ENCODE assay signal across 13 cellular contexts in the genomic region with DNA sequence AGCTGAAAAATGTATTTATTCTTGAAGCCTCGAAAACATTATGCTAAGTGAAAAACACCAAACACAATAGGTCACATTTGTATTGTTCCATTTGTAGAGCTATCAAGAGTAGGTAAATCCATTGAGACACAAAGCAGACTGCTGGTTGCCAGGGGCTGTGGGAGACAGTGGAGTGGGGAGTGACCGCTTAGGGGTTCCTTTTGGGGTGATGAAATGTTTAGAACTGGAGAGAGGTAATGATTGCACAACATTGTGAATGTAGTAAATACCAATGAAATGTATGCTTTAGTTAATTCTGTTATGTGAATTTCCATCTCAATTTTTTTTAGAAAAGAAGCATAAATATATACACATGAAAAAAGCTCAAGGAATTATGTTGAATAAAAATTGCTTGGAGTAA. TPM values are rescaled to one million over a fixed set of nuclear protein-coding genes. Genes with fewer than 3 reads are reported as not detected.
DNase-seq lines count a peak whose midpoint lies in the region; TF ChIP-seq lines count a peak whose summit lies in the region.
"Had no signal": no experiment of that assay in that cellular context is flagged by ENCODE, and none has a peak within 500 bp of the region (broad histone marks: within the 10 kb centered on the region; RNA-seq: fewer than 3 reads in every experiment).

No MANE protein-coding gene starts in this region.

- WGBS in esophagus muscularis mucosa: 95% methylated on average over 2 of the region's 2 CpGs

- peak overlapping the region; percentile 71 for H3K27ac Mint-ChIP-seq in activated T-cell treated with anti-CD3 and anti-CD28 coated beads, Interleukin-2, amount 50 U/mL, for 24 hours
- H3K27ac Mint-ChIP-seq: B cell; CD8-positive, alpha-beta T cell had no signal

- peaks cover 21 to 87% (median 74%) of the 10 kb centered on the region in 4 donors for H3K36me3 ChIP-seq in esophagus muscularis mucosa
- H3K36me3 ChIP-seq: HAP-1 had no signal

- no peak for TF ChIP-seq CTCF in esophagus muscularis mucosa (IDR thresholded peaks at IDR 0.05)

- H3K4me3 Mint-ChIP-seq in activated T-cell treated with anti-CD3 and anti-CD28 coated beads, Interleukin-2, amount 50 U/mL, for 24 hours: no peak overlapping the region
- H3K4me3 Mint-ChIP-seq: B cell; CD8-positive, alpha-beta T cell had no signal

- H3K27ac ChIP-seq in esophagus muscularis mucosa (replicated peaks in 1 of 4): no peak overlapping the region
- H3K27ac ChIP-seq: BLaER1 treated with 17β-estradiol and CSF1 and Interleukin-3, amounts not matched to agents 10 nM and 100 nM had no signal

- H3K27me3 Mint-ChIP-seq in activated T-cell treated with anti-CD3 and anti-CD28 coated beads, Interleukin-2, amount 50 U/mL, for 24 hours: no peaks in the 10 kb centered on the region
- H3K27me3 Mint-ChIP-seq: B cell had no signal

- H3K36me3 Mint-ChIP-seq in activated T-cell treated with anti-CD3 and anti-CD28 coated beads, Interleukin-2, amount 50 U/mL, for 24 hours (ENCODE audit: low read depth): peaks cover 83% of the 10 kb centered on the region

- no peak overlapping the region for H3K4me3 ChIP-seq in esophagus muscularis mucosa
- H3K4me3 ChIP-seq: BLaER1 treated with 17β-estradiol and CSF1 and Interleukin-3, amounts not matched to agents 10 nM and 100 nM; HAP-1 had no signal

- no peaks in the 10 kb centered on the region for H3K9me3 Mint-ChIP-seq in activated T-cell treated with anti-CD3 and anti-CD28 coated beads, Interleukin-2, amount 50 U/mL, for 24 hours
- H3K9me3 Mint-ChIP-seq: CD8-positive, alpha-beta T cell had no signal

- no peak for TF ChIP-seq EP300 in esophagus muscularis mucosa (IDR thresholded peaks at IDR 0.05)

- intact Hi-C loops in esophagus muscularis mucosa (cut with DNase I): no loop called here

- no peaks in the 10 kb centered on the region for H3K4me1 ChIP-seq in esophagus muscularis mucosa
- H3K4me1 ChIP-seq: BLaER1 treated with 17β-estradiol and CSF1 and Interleukin-3, amounts not matched to agents 10 nM and 100 nM; HAP-1 had no signal

- no peaks in the 10 kb centered on the region for H3K4me1 Mint-ChIP-seq in activated T-cell treated with anti-CD3 and anti-CD28 coated beads, Interleukin-2, amount 50 U/mL, for 24 hours (ENCODE audit: low read depth)
- H3K4me1 Mint-ChIP-seq: B cell had no signal

- H3K27me3 ChIP-seq in esophagus muscularis mucosa: no peaks in the 10 kb centered on the region
- H3K27me3 ChIP-seq: BLaER1 treated with 17β-estradiol and CSF1 and Interleukin-3, amounts not matched to agents 10 nM and 100 nM had no signal

- H3K9me3 ChIP-seq in esophagus muscularis mucosa: no peaks in the 10 kb centered on the region
- H3K9me3 ChIP-seq: HAP-1 had no signal

- no peak for TF ChIP-seq POLR2A in esophagus muscularis mucosa (IDR thresholded peaks at IDR 0.05; ENCODE audit: low read depth)

- DNase-seq in activated T-cell treated with anti-CD3 and anti-CD28 coated beads, Interleukin-2, amount 50 U/mL, for 24 hours: no peak
- DNase-seq in activated T-cell treated with anti-CD3 and anti-CD28 coated beads for 4 hours (no peak), amniotic epithelial cell (ENCODE audit: low read depth) (peak; percentile 23), esophagus muscularis mucosa (ENCODE audit: extremely low spot score) (peak; percentile 64), NCI-H1436 (lab: John Stamatoyannopoulos, UW) (no peak), GOT3 (lab: John Stamatoyannopoulos, UW) (no peak)
- DNase-seq: Calu3; CD8-positive, alpha-beta T cell; DMS79 treated with DMSO at 0.1 percent for 48 hours; GF-D8 had no signal

RNA-seq across cellular contexts. Expression of a gene that starts 15.8 kb away (rescaled TPM):
- total RNA-seq in esophagus muscularis mucosa: 10 to 100 TPM; 23.2 to 31.0 (median 26.4) TPM

RNA-seq across cellular contexts. Expression of a gene that starts 32.0 kb away (rescaled TPM):
- 1 to 10 TPM in 3 of 4 donors, under 1 TPM in 1; 0.71 to 2.5 (median 1.9) TPM for total RNA-seq in esophagus muscularis mucosa

Comparison
In these comparisons a context has a peak if more than half of its experiments do, and no peak if none do; other contexts are left out.
1. DNase-seq: peak in amniotic epithelial cell (single experiment) and esophagus muscularis mucosa (single experiment); none in activated T-cell treated with anti-CD3 and anti-CD28 coated beads, Interleukin-2, amount 50 U/mL, for 24 hours (single experiment), activated T-cell treated with anti-CD3 and anti-CD28 coated beads for 4 hours (single experiment), NCI-H1436 (single experiment) and GOT3 (single experiment).